In the genomic region with DNA sequence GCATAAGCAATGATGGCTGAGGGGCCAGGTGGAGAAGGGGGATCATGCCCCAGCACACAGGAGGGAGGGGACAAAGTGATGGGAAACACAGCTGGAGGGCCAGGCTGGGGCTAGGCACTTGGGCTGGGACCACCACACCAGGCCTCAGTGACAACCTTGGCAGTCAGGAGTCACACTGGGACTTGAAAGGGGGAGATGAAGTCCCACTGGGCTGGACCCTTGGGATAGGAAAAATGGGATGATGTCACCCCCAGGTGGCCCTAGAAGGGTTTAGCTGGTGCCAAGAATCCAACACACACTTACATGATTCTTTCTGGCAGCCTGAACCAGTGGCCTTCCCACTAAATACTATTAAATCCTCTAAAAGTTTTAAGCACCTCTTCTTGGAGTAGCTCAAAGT, we compare ENCODE assay signal across 16 cellular contexts. TPM values are rescaled to one million over a fixed set of nuclear protein-coding genes. Genes with fewer than 3 reads are reported as not detected.
A peak's percentile ranks its signal among the peaks of the same experiment; 100 is the strongest.
DNase-seq lines count a peak whose midpoint lies in the region; ATAC-seq, FAIRE-seq and TF ChIP-seq lines count a peak whose summit lies in the region.
"Had no signal": no experiment of that assay in that cellular context is flagged by ENCODE, and none has a peak within 500 bp of the region (broad histone marks: within the 10 kb centered on the region; RNA-seq: fewer than 3 reads in every experiment).

No MANE protein-coding gene starts in this region.

- H3K36me3 ChIP-seq in pancreas, result no peaks in the 10 kb centered on the region

- H3K27me3 ChIP-seq in pancreas, result no peaks in the 10 kb centered on the region
- H3K27me3 ChIP-seq: Peyer's patch had no signal

- no peak for FAIRE-seq in pancreas (lab: Jason Lieb, UNC)
- FAIRE-seq: small intestine had no signal

- ATAC-seq in pancreas (peak in 3 of 4 donors; percentile 43 to 77 (median 47)), HG03439 (IDR thresholded peaks at IDR 0.05; ENCODE audit: unreplicated experiment) (no peak), GM19035 (IDR thresholded peaks at IDR 0.05; ENCODE audit: unreplicated experiment) (no peak)
- ATAC-seq: naive thymus-derived CD4-positive, alpha-beta T cell had no signal

- H3K9me3 ChIP-seq in pancreas, result no peaks in the 10 kb centered on the region
- H3K9me3 ChIP-seq: Peyer's patch had no signal

- H3K4me1 ChIP-seq in pancreas, result peaks cover 0 to 8% (median 2%) of the 10 kb centered on the region in 3 donors

- TF ChIP-seq CTCF in pancreas (IDR thresholded peaks at IDR 0.05), result no peak

- intact Hi-C loops in pancreas (cut with DNase I), result no loop called here

- no peak overlapping the region for H3K27ac ChIP-seq in pancreas
- H3K27ac ChIP-seq: Peyer's patch had no signal

- H3K4me3 ChIP-seq in pancreas, result no peak overlapping the region
- H3K4me3 ChIP-seq: Peyer's patch had no signal

- DNase-seq in NCI-H82 (lab: John Stamatoyannopoulos, UW) (peak; percentile 32), NCI-H82 treated with DMSO at 0.1 percent for 48 hours (lab: John Stamatoyannopoulos, UW; ENCODE audit: unreplicated experiment) (no peak), M059J (ENCODE audit: low read depth) (peak; percentile 56), dermis blood vessel endothelial cell (peak; percentile 75), pancreas (no peak), NCI-H524 treated with DMSO at 0.1 percent for 48 hours (lab: John Stamatoyannopoulos, UW) (no peak)
- DNase-seq: immature natural killer cell; naive thymus-derived CD4-positive, alpha-beta T cell; NCI-H2171; small intestine had no signal

RNA-seq across cellular contexts. Expression of a gene that starts 17.1 kb away (rescaled TPM):
- total RNA-seq in M059J (2014; rRNA removed; shearing (Covaris generic)), result 26.6 and 37.6 TPM in 2 replicates
- total RNA-seq in dermis blood vessel endothelial cell (45.6 and 49.7 TPM in 2 replicates), pancreas (10 to 100 TPM; 16.2 to 24.3 (median 16.7) TPM)
- 100 to 1,000 TPM in 1 of 2 donors, 10 to 100 TPM in 1; 90.5 to 106 TPM for polyA plus RNA-seq in pancreas

RNA-seq across cellular contexts. Expression of a gene that starts 45.2 kb away (rescaled TPM):
- not detected in 2 replicates for total RNA-seq in M059J (2014; rRNA removed; shearing (Covaris generic))
- total RNA-seq in dermis blood vessel endothelial cell (0.28 and 0.51 TPM in 2 replicates), pancreas (not detected)
- not detected for polyA plus RNA-seq in pancreas
- total RNA-seq: A172; epithelial cell of proximal tubule; naive thymus-derived CD4-positive, alpha-beta T cell; Peyer's patch had no signal
- polyA plus RNA-seq: adipose tissue; immature natural killer cell; naive thymus-derived CD4-positive, alpha-beta T cell; small intestine had no signal

RNA-seq across cellular contexts. Expression of a gene that starts 59.1 kb away (rescaled TPM):
- 1.4 and 1.9 TPM in 2 replicates for total RNA-seq in M059J (2014; rRNA removed; shearing (Covaris generic))
- not detected in 2 replicates for total RNA-seq in dermis blood vessel endothelial cell
- 1 to 10 TPM in 3 of 6 donors, under 1 TPM in 3; 0.65 to 4.8 (median 1.3) TPM for total RNA-seq in pancreas
- 10 to 100 TPM in 1 of 2 donors, 1 to 10 TPM in 1; 4.1 to 10.9 TPM for polyA plus RNA-seq in pancreas
- total RNA-seq: A172; epithelial cell of proximal tubule; naive thymus-derived CD4-positive, alpha-beta T cell had no signal
- polyA plus RNA-seq: immature natural killer cell; naive thymus-derived CD4-positive, alpha-beta T cell had no signal

Comparison
In these comparisons a context has a peak if more than half of its experiments do, and no peak if none do; other contexts are left out.
1. DNase-seq: peak in NCI-H82 (single experiment), M059J (single experiment) and dermis blood vessel endothelial cell (single experiment); none in NCI-H82 treated with DMSO at 0.1 percent for 48 hours (single experiment), pancreas (0 of 6) and NCI-H524 treated with DMSO at 0.1 percent for 48 hours (single experiment).
2. ATAC-seq: peak in pancreas (3 of 4); none in HG03439 (single experiment) and GM19035 (single experiment).